ENCODE assay signal across 1 cellular context in genomic region chr2:61962095-61962984, GRCh38.
TF ChIP-seq lines count a peak whose summit lies in the region.

No MANE protein-coding gene starts in this region.

TF ChIP-seq in IMR-90, 13 proteins besides CTCF, POLR2A, EP300 and RAD21:
- no peak for TF ChIP-seq FOS (IDR thresholded peaks at IDR 0.05; ENCODE audit: low read depth, low read length)
- TF ChIP-seq ELK1 (IDR thresholded peaks at IDR 0.05; ENCODE audit: borderline replicate concordance, low read depth, low read length): no peak
- no peak for TF ChIP-seq RFX5 (IDR thresholded peaks at IDR 0.05; ENCODE audit: low read depth, low read length)
- no peak for TF ChIP-seq MAFK (IDR thresholded peaks at IDR 0.05; ENCODE audit: low read depth, low read length)
- TF ChIP-seq USF2 (IDR thresholded peaks at IDR 0.05; ENCODE audit: low read depth, low read length): no peak
- no peak for TF ChIP-seq BHLHE40 (IDR thresholded peaks at IDR 0.05; ENCODE audit: low read depth, low read length)
- no peak for TF ChIP-seq CEBPB (IDR thresholded peaks at IDR 0.05; ENCODE audit: low read depth, low read length)
- TF ChIP-seq NFE2L2 (IDR thresholded peaks at IDR 0.05; ENCODE audit: low read depth, low read length): no peak
- no peak for TF ChIP-seq CHD1 (IDR thresholded peaks at IDR 0.05; ENCODE audit: low read depth, low read length)
- TF ChIP-seq MAZ (IDR thresholded peaks at IDR 0.05; ENCODE audit: borderline replicate concordance, low read depth, low read length): no peak
- TF ChIP-seq SMC3 (IDR thresholded peaks at IDR 0.05; ENCODE audit: low read depth, low read length): no peak
- no peak for TF ChIP-seq MXI1 (IDR thresholded peaks at IDR 0.05; ENCODE audit: borderline replicate concordance, low read depth, low read length)
- no peak for TF ChIP-seq RCOR1 (IDR thresholded peaks at IDR 0.05; ENCODE audit: insufficient replicate concordance, low read length)
